ENCODE assay signal across 7 cellular contexts in the genomic region with DNA sequence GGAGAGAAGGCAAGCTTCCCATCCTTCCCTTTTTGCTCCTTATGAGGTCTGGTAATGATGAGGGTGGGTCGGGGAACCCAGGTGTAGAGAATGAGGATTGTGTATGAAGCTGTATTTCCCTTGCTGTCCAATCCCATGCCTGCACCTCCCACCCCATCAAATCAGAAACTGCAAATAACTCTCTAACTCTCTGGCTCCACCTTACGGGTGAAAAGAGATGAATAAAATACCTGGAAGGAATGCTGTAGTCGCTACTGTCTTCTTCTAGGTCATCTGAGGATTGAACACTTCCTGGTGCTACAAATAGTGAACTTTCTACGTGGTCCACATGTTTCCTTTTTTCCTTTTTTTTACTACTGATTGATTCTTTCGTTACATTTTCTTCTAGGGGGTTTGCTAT. TPM values are rescaled to one million over a fixed set of nuclear protein-coding genes. Genes with fewer than 3 reads are reported as not detected.
DNase-seq lines count a peak whose midpoint lies in the region; ATAC-seq and TF ChIP-seq lines count a peak whose summit lies in the region.

No MANE protein-coding gene starts in this region.

- peak; percentile 53 for ATAC-seq in HG03354 (IDR thresholded peaks at IDR 0.05; ENCODE audit: poor library complexity, severe bottlenecking, unreplicated experiment)
- no peak for ATAC-seq in GM19397 (IDR thresholded peaks at IDR 0.05; ENCODE audit: unreplicated experiment)

- H3K4me3 ChIP-seq in GM12875 (ENCODE audit: low read depth, low read length) (no peak overlapping the region), neural progenitor cell (no peak overlapping the region), stomach (no peak overlapping the region)

- no peak overlapping the region for H3K4me3 Mint-ChIP-seq in neural progenitor cell

- TF ChIP-seq POLR2A in stomach (IDR thresholded peaks at IDR 0.05) = no peak

- H3K9me3 ChIP-seq in neural progenitor cell (ENCODE audit: low read depth) = no peaks in the 10 kb centered on the region
- H3K9me3 ChIP-seq in stomach = no peaks in the 10 kb centered on the region

- no peaks in the 10 kb centered on the region for H3F3A ChIP-seq in neural progenitor cell (ENCODE audit: low read depth)

- H3K79me2 ChIP-seq in neural progenitor cell (ENCODE audit: low read depth) = no peaks in the 10 kb centered on the region

- peaks cover 9% of the 10 kb centered on the region for H3K27me3 Mint-ChIP-seq in neural progenitor cell (ENCODE audit: insufficient read depth, low read depth)

- intact Hi-C loops in stomach (cut with DNase I; ENCODE audit: low total_unique reads) = no loop called here

- H3K27ac ChIP-seq in neural progenitor cell (no peak overlapping the region), stomach (no peak overlapping the region)

- H2AFZ ChIP-seq in neural progenitor cell (replicated peaks) = no peak overlapping the region

- no peaks in the 10 kb centered on the region for H3K9me3 Mint-ChIP-seq in neural progenitor cell

- no peak for TF ChIP-seq EP300 in stomach (IDR thresholded peaks at IDR 0.05)

- TF ChIP-seq CTCF in GM12875 (IDR thresholded peaks at IDR 0.05; ENCODE audit: borderline replicate concordance, insufficient read depth, low read depth, low read length) (peak; percentile 41; the same call in 1 of the 2 replicates), neural progenitor cell (IDR thresholded peaks at IDR 0.05) (peak; percentile 34), stomach (IDR thresholded peaks at IDR 0.05) (peak in 1 of 7 experiments; percentile 29)

- H3K27me3 ChIP-seq in neural progenitor cell (no peaks in the 10 kb centered on the region), stomach (no peaks in the 10 kb centered on the region)

- no peaks in the 10 kb centered on the region for H4K20me1 ChIP-seq in neural progenitor cell (ENCODE audit: low read depth)

- H3K9ac ChIP-seq in neural progenitor cell = no peak overlapping the region

- H3K36me3 ChIP-seq in neural progenitor cell (no peaks in the 10 kb centered on the region), stomach (peaks cover 0 to 50% (median 25%) of the 10 kb centered on the region in 4 donors)

- no peak overlapping the region for H3K4me2 ChIP-seq in neural progenitor cell

- peaks cover 11% of the 10 kb centered on the region for H3K4me1 Mint-ChIP-seq in neural progenitor cell

- H3K27ac Mint-ChIP-seq in neural progenitor cell = no peak overlapping the region

- DNase-seq in amniotic epithelial cell (ENCODE audit: low read depth) (peak; percentile 15), neural progenitor cell (ENCODE audit: low spot score) (no peak), stomach (no peak), SKM-1 treated with dmso at 0.1 percent for 144 hours (lab: John Stamatoyannopoulos, UW; ENCODE audit: unreplicated experiment) (no peak)

- H3K4me1 ChIP-seq in neural progenitor cell (peaks cover 6% of the 10 kb centered on the region), stomach (peaks cover 0 to 9% (median 3%) of the 10 kb centered on the region in 4 donors)

- WGBS in stomach, 5 donors = 54 to 67% (median 57%) methylated on average over 5 of the region's 5 CpGs

- H3K36me3 Mint-ChIP-seq in neural progenitor cell = peaks cover 2% of the 10 kb centered on the region

RNA-seq across cellular contexts. Expression of a gene that starts 38.9 kb away (rescaled TPM):
- 56.7 and 70.0 TPM in 2 replicates for total RNA-seq in neural progenitor cell (ENCODE audit: low replicate concordance)
- 100 to 1,000 TPM in 1 of 5 donors, 10 to 100 TPM in 4; 47.8 to 104 (median 68.1) TPM for total RNA-seq in stomach
- 1 to 10 TPM; 6.1 to 6.8 (median 6.5) TPM for polyA plus RNA-seq in stomach
